In genomic region chr5:170746081-170746951, GRCh38 we compare ENCODE assay signal across 20 cellular contexts. TPM values are rescaled to one million over a fixed set of nuclear protein-coding genes. Genes with fewer than 3 reads are reported as not detected.
DNase-seq lines count a peak whose midpoint lies in the region; ATAC-seq and TF ChIP-seq lines count a peak whose summit lies in the region.
"Had no signal": no experiment of that assay in that cellular context is flagged by ENCODE, and none has a peak within 500 bp of the region (broad histone marks: within the 10 kb centered on the region; RNA-seq: fewer than 3 reads in every experiment).

No MANE protein-coding gene starts in this region.

- peak; percentile 40 for ATAC-seq in left ventricle myocardium superior
- no peak for ATAC-seq in GM21367 (IDR thresholded peaks at IDR 0.05; ENCODE audit: unreplicated experiment)
- no peak for ATAC-seq in CD8-positive, alpha-beta T cell

- no peak overlapping the region for H2BK5ac ChIP-seq in neuronal stem cell (ENCODE audit: low read length)

- H3K36me3 Mint-ChIP-seq in CD8-positive, alpha-beta T cell, result no peaks in the 10 kb centered on the region
- H3K36me3 Mint-ChIP-seq: activated naive CD8-positive, alpha-beta T cell treated with anti-CD3 and anti-CD28 coated beads, Interleukin-2, amount 10 ng/mL, durations not matched to agents 7 days and 5 days had no signal

- no peak overlapping the region for H4K91ac ChIP-seq in neuronal stem cell (ENCODE audit: low read depth, low read length, poor library complexity)

- H3K23ac ChIP-seq in neuronal stem cell (ENCODE audit: low read depth, low read length, poor library complexity), result no peak overlapping the region

- intact Hi-C loops in adrenal gland (cut with DNase I), result loop anchor here in 1 of 2 donors (5.0 to 10.0 kb wide), 2 partner anchors 46 to 598 kb away; no protein-coding TSS in a partner anchor
- intact Hi-C loops in left ventricle myocardium superior (cut with micrococcal nuclease), result no loop called here
- intact Hi-C loops in dorsolateral prefrontal cortex (cut with DNase I), result loop anchor here in 1 of 2 donors (5.0 to 10.0 kb wide), 2 partner anchors 46 to 598 kb away; no protein-coding TSS in a partner anchor
- intact Hi-C loops in CD8-positive, alpha-beta T cell (cut with DNase I, micrococcal nuclease), result loop anchor here (10.0 kb wide), 1 partner anchor 1158 kb away; no protein-coding TSS in a partner anchor

- no peak overlapping the region for H4K8ac ChIP-seq in neuronal stem cell (ENCODE audit: low read depth, low read length)

- H3K4me3 ChIP-seq in adrenal gland (no peak overlapping the region), neuronal stem cell (ENCODE audit: low read length in 2 of 2) (no peak overlapping the region), dorsolateral prefrontal cortex (no peak overlapping the region)
- H3K4me3 ChIP-seq in CD8-positive, alpha-beta T cell (ENCODE audit: low read depth, low read length), result no peak overlapping the region
- H3K4me3 ChIP-seq: left lung, skin epidermis had no signal

- WGBS in adrenal gland, 4 donors, result 52 to 78% (median 61%) methylated on average over 10 to 13 of the region's 13 CpGs
- WGBS in neuronal stem cell (ENCODE audit: extremely low coverage in 2 of 2, insufficient read length in 2 of 2, insufficient replicate concordance in 1 of 2), 2 donors, result no CpG with 5 or more reads among the region's 13 CpGs

- H3K18ac ChIP-seq in neuronal stem cell (ENCODE audit: low read length), result peak overlapping the region; percentile 6

- H3K9ac ChIP-seq in ES-I3 (ENCODE audit: low read depth, low read length) (peak overlapping the region; percentile 31; the same call in 1 of the 2 replicates), neuronal stem cell (ENCODE audit: low read depth, low read length, poor library complexity) (no peak overlapping the region)

- no peaks in the 10 kb centered on the region; the same call in 1 of the 2 replicates for H3K9me3 ChIP-seq in ES-I3 (ENCODE audit: control insufficient read depth, insufficient read depth, low read length)
- H3K9me3 ChIP-seq in adrenal gland (replicated peaks in 1 of 3), result no peaks in the 10 kb centered on the region
- H3K9me3 ChIP-seq in neuronal stem cell (replicated peaks in 1 of 2; ENCODE audit: control insufficient read depth in 2 of 2, insufficient read depth in 1 of 2, low read depth in 1 of 2, low read length in 2 of 2), result no peaks in the 10 kb centered on the region
- H3K9me3 ChIP-seq in CD8-positive, alpha-beta T cell (ENCODE audit: low read length), result no peaks in the 10 kb centered on the region
- H3K9me3 ChIP-seq: left lung, neutrophil had no signal

- POLR2A ChIA-PET in CD8-positive, alpha-beta T cell (lab: Charles Lee), result no interaction called here

- peaks cover 36% of the 10 kb centered on the region for H3K27me3 Mint-ChIP-seq in CD8-positive, alpha-beta T cell (ENCODE audit: low read depth)

- no peaks in the 10 kb centered on the region for H3K9me3 Mint-ChIP-seq in CD8-positive, alpha-beta T cell
- H3K9me3 Mint-ChIP-seq: activated CD4-positive, alpha-beta T cell treated with anti-CD3 and anti-CD28 coated beads, Interleukin-2, amount 10 ng/mL, durations not matched to agents 24 days and 14 days; activated naive CD8-positive, alpha-beta T cell treated with anti-CD3 and anti-CD28 coated beads, Interleukin-2, amount 10 ng/mL, durations not matched to agents 7 days and 5 days; stimulated activated naive CD8-positive, alpha-beta T cell treated with anti-CD3 and anti-CD28 coated beads, Interleukin-15, Interleukin-2, amounts not matched to agents 100 ng/mL and 50 ng/mL, for 24 hours had no signal

- no peak overlapping the region for H3K4ac ChIP-seq in neuronal stem cell (ENCODE audit: low read length)

- H3K27ac Mint-ChIP-seq in CD8-positive, alpha-beta T cell, result no peak overlapping the region
- H3K27ac Mint-ChIP-seq: activated CD4-positive, alpha-beta T cell treated with anti-CD3 and anti-CD28 coated beads, Interleukin-2, amount 10 ng/mL, durations not matched to agents 24 days and 14 days; activated naive CD8-positive, alpha-beta T cell treated with anti-CD3 and anti-CD28 coated beads, Interleukin-2, amount 10 ng/mL, durations not matched to agents 7 days and 5 days; stimulated activated naive CD8-positive, alpha-beta T cell treated with anti-CD3 and anti-CD28 coated beads, Interleukin-15, Interleukin-2, amounts not matched to agents 100 ng/mL and 50 ng/mL, for 24 hours had no signal

- DNase-seq in adrenal gland (peak in 6 of 7 donors; percentile 20 to 62 (median 30)), left ventricle myocardium superior (peak; percentile 55), neuronal stem cell (ENCODE audit: low spot score) (no peak), NCI-H524 treated with DMSO at 0.1 percent for 48 hours (lab: John Stamatoyannopoulos, UW) (no peak), dorsolateral prefrontal cortex (no peak)
- DNase-seq in CD8-positive, alpha-beta T cell, result no peak
- DNase-seq: activated CD4-positive, alpha-beta T cell treated with anti-CD3 and anti-CD28 coated beads, Interleukin-2, amount 10 ng/mL, durations not matched to agents 24 days and 14 days; activated naive CD8-positive, alpha-beta T cell treated with anti-CD3 and anti-CD28 coated beads, Interleukin-2, amount 10 ng/mL, durations not matched to agents 7 days and 5 days; HCEC 1CT; NCI-H1930; NCI-H748 treated with DMSO at 0.1 percent for 48 hours; SHP77 had no signal

- H3K4me2 ChIP-seq in neuronal stem cell (ENCODE audit: insufficient read depth, low read length, poor library complexity, severe bottlenecking), result no peak overlapping the region

- H3K4me1 ChIP-seq in ES-I3 (ENCODE audit: insufficient read depth, low read length), result peaks cover 39% of the 10 kb centered on the region
- H3K4me1 ChIP-seq in adrenal gland (replicated peaks in 1 of 2), result peaks cover 5 to 7% of the 10 kb centered on the region in 2 donors
- H3K4me1 ChIP-seq in neuronal stem cell (ENCODE audit: control insufficient read depth in 2 of 2, insufficient read depth in 1 of 2, low read depth in 1 of 2, low read length in 2 of 2), result peaks cover 20 to 22% of the 10 kb centered on the region in 2 donors
- no peaks in the 10 kb centered on the region for H3K4me1 ChIP-seq in CD8-positive, alpha-beta T cell (ENCODE audit: insufficient read depth, low read length)

- TF ChIP-seq CTCF in adrenal gland (IDR thresholded peaks at IDR 0.05) (no peak), dorsolateral prefrontal cortex (IDR thresholded peaks at IDR 0.05 in 54 of 56, conservative IDR thresholded peaks at IDR 0.05 in 2 of 56; ENCODE audit: low read depth in 1 of 56, partially characterized antibody in 56 of 56) (no peak)
- no peak for TF ChIP-seq CTCF in CD8-positive, alpha-beta T cell (IDR thresholded peaks at IDR 0.05)

- CTCF ChIA-PET in CD8-positive, alpha-beta T cell (lab: Charles Lee), result no interaction called here

- peak overlapping the region in 2 of 5 donors; percentile 26 to 66 for H3K27ac ChIP-seq in adrenal gland
- H3K27ac ChIP-seq in neuronal stem cell (replicated peaks; ENCODE audit: low read length), result no peak overlapping the region
- H3K27ac ChIP-seq in dorsolateral prefrontal cortex, result no peak overlapping the region
- H3K27ac ChIP-seq in CD8-positive, alpha-beta T cell (ENCODE audit: low read depth, low read length), result no peak overlapping the region
- H3K27ac ChIP-seq: neutrophil had no signal

- H3K79me1 ChIP-seq in neuronal stem cell (ENCODE audit: low read depth, low read length), result no peaks in the 10 kb centered on the region

- H2BK15ac ChIP-seq in neuronal stem cell (ENCODE audit: low read length), result no peak overlapping the region

- peaks cover 5% of the 10 kb centered on the region for H3K4me1 Mint-ChIP-seq in CD8-positive, alpha-beta T cell (ENCODE audit: low read depth)
- H3K4me1 Mint-ChIP-seq: activated naive CD8-positive, alpha-beta T cell treated with anti-CD3 and anti-CD28 coated beads, Interleukin-2, amount 10 ng/mL, durations not matched to agents 7 days and 5 days had no signal

- H3K36me3 ChIP-seq in ES-I3 (ENCODE audit: insufficient read depth, low read length) (no peaks in the 10 kb centered on the region), adrenal gland (replicated peaks in 1 of 2) (no peaks in the 10 kb centered on the region), neuronal stem cell (replicated peaks in 1 of 2; ENCODE audit: control insufficient read depth in 2 of 2, insufficient read depth in 2 of 2, low read length in 2 of 2) (no peaks in the 10 kb centered on the region)
- H3K36me3 ChIP-seq in CD8-positive, alpha-beta T cell (ENCODE audit: insufficient read depth, low read length), result no peaks in the 10 kb centered on the region
- H3K36me3 ChIP-seq: left lung, neutrophil had no signal

- peak overlapping the region; percentile 73 for H2AFZ ChIP-seq in neuronal stem cell (ENCODE audit: low read length)

- H2BK12ac ChIP-seq in neuronal stem cell (ENCODE audit: low read length), result no peak overlapping the region

- H2AK5ac ChIP-seq in neuronal stem cell (ENCODE audit: low read depth, low read length), result no peak overlapping the region

- no peak overlapping the region for H3K14ac ChIP-seq in neuronal stem cell (ENCODE audit: low read length)

- H3K4me3 Mint-ChIP-seq in CD8-positive, alpha-beta T cell, result no peak overlapping the region
- H3K4me3 Mint-ChIP-seq: activated CD4-positive, alpha-beta T cell treated with anti-CD3 and anti-CD28 coated beads, Interleukin-2, amount 10 ng/mL, durations not matched to agents 24 days and 14 days; activated naive CD8-positive, alpha-beta T cell treated with anti-CD3 and anti-CD28 coated beads, Interleukin-2, amount 10 ng/mL, durations not matched to agents 7 days and 5 days; stimulated activated naive CD8-positive, alpha-beta T cell treated with anti-CD3 and anti-CD28 coated beads, Interleukin-15, Interleukin-2, amounts not matched to agents 100 ng/mL and 50 ng/mL, for 24 hours had no signal

- no peak for TF ChIP-seq POLR2A in adrenal gland (IDR thresholded peaks at IDR 0.05)

- no peak overlapping the region for H2BK120ac ChIP-seq in neuronal stem cell (ENCODE audit: low read depth, low read length)

- H3K27me3 ChIP-seq in adrenal gland, result peaks cover 9% of the 10 kb centered on the region
- H3K27me3 ChIP-seq in neuronal stem cell (ENCODE audit: control insufficient read depth in 3 of 3, insufficient read depth in 3 of 3, low read depth in 1 of 3, low read length in 3 of 3), result peaks cover 0 to 26% (median 11%) of the 10 kb centered on the region in 3 experiments
- H3K27me3 ChIP-seq in dorsolateral prefrontal cortex, result peaks cover 0 to 37% (median 9%) of the 10 kb centered on the region in 45 donors
- H3K27me3 ChIP-seq in CD8-positive, alpha-beta T cell (ENCODE audit: insufficient read depth, low read length), result no peaks in the 10 kb centered on the region

RNA-seq across cellular contexts. Expression of gene GABRP, which starts 37.2 kb away (rescaled TPM):
- under 1 TPM in 2 of 8 donors, not detected in 6; 0.21 to 0.26 TPM for total RNA-seq in adrenal gland
- under 1 TPM in 2 of 3 donors, not detected in 1; 0.03 to 0.13 TPM for polyA plus RNA-seq in adrenal gland
- not detected for total RNA-seq in left ventricle myocardium superior
- polyA plus RNA-seq in neuronal stem cell (2013, experiment 1 of 2), result not detected
- 0.06 TPM for polyA plus RNA-seq in neuronal stem cell (2013, experiment 2 of 2)
- 1 to 10 TPM in 1 of 120 experiments, under 1 TPM in 3, not detected in 116; 0.19 to 1.1 (median 0.90) TPM for total RNA-seq in dorsolateral prefrontal cortex
- not detected for total RNA-seq in CD8-positive, alpha-beta T cell
- total RNA-seq: activated CD4-positive, alpha-beta T cell treated with anti-CD3 and anti-CD28 coated beads, Interleukin-2, amount 10 ng/mL, durations not matched to agents 24 days and 14 days; activated naive CD8-positive, alpha-beta T cell treated with anti-CD3 and anti-CD28 coated beads, Interleukin-2, amount 10 ng/mL, durations not matched to agents 7 days and 5 days; cerebellum; LHCN-M2 had no signal

Comparison
In these comparisons a context has a peak if more than half of its experiments do, and no peak if none do; other contexts are left out.
1. DNase-seq: peak in adrenal gland (6 of 7) and left ventricle myocardium superior (single experiment); none in neuronal stem cell (single experiment), NCI-H524 treated with DMSO at 0.1 percent for 48 hours (single experiment), dorsolateral prefrontal cortex (0 of 10) and CD8-positive, alpha-beta T cell (0 of 7).